25 cellular contexts compared by ENCODE assay signal in the genomic region with DNA sequence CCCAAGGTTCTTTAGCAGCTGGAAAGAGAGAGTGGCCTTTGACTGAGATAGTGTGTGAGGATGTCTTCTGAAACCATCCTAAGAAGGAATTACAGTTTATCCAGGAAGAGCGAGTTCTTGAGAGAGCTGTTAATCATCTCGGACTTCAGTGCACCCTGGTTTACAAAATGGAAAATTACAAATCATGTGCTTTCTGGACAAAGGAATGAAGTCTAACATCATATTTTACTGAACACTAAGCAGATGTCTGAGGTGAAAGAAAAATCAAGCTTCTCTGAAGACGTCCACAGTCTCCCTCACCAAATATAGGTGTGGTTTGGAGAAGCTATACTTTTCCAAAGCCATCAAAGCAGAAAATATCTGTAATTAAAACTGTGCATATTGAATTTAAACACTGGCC. TPM values are rescaled to one million over a fixed set of nuclear protein-coding genes. Genes with fewer than 3 reads are reported as not detected.
A peak's percentile ranks its signal among the peaks of the same experiment; 100 is the strongest.
DNase-seq lines count a peak whose midpoint lies in the region; ATAC-seq, FAIRE-seq and TF ChIP-seq lines count a peak whose summit lies in the region.
"Had no signal": no experiment of that assay in that cellular context is flagged by ENCODE, and none has a peak within 500 bp of the region (broad histone marks: within the 10 kb centered on the region; RNA-seq: fewer than 3 reads in every experiment).

No MANE protein-coding gene starts in this region.

- no peak for FAIRE-seq in GM19239 (lab: Jason Lieb, UNC)
- FAIRE-seq: A204.1, D721Med had no signal

- DNase-seq in amniotic epithelial cell (ENCODE audit: low read depth), result peak; percentile 72
- peak; percentile 18 for DNase-seq in hepatocyte (ENCODE audit: low spot score)
- DNase-seq in sigmoid colon, result no peak
- DNase-seq in uterus, result no peak
- no peak for DNase-seq in GM19239 (ENCODE audit: insufficient read length, low spot score)
- DNase-seq in nephron progenitor cell, result no peak
- DNase-seq: CD4-positive, CD25-positive, alpha-beta regulatory T cell; GOT3; MM.1S; NCI-H1048; NCI-H1417; NCI-H1694; NCI-H2081; NCI-H2227 treated with DMSO at 0.1 percent for 48 hours; SHP77 had no signal

- WGBS in hepatocyte (ENCODE audit: low lambda C conversion rate, missing lambda C conversion rate), result 84% methylated on average over 3 of the region's 3 CpGs
- 88 to 95% methylated on average over 3 of the region's 3 CpGs for WGBS in sigmoid colon, 2 donors

- ATAC-seq in GM19351 (IDR thresholded peaks at IDR 0.05; ENCODE audit: unreplicated experiment), result no peak
- ATAC-seq: Panc1 had no signal

- H3K4me1 Mint-ChIP-seq in nephron progenitor cell, result peaks cover 8% of the 10 kb centered on the region
- H3K4me1 Mint-ChIP-seq: CD4-positive, CD25-positive, alpha-beta regulatory T cell; IgD-negative memory B cell had no signal

- H3K4me3 ChIP-seq in hepatocyte (no peak overlapping the region), sigmoid colon (no peak overlapping the region), uterus (no peak overlapping the region)
- H3K4me3 ChIP-seq: BLaER1, HAP-1 had no signal

- intact Hi-C loops in sigmoid colon (cut with DNase I) (loop anchor here (2.0 to 5.0 kb wide), 2 partner anchors 43 to 76 kb away; partner anchors contain the start of gene SGMS2), uterus (cut with DNase I; ENCODE audit: low total_unique reads) (loop anchor here (5.0 kb wide), 1 partner anchor 138 kb away; no protein-coding TSS in a partner anchor)

- H3K36me3 Mint-ChIP-seq in nephron progenitor cell (ENCODE audit: low read depth), result peaks cover 8% of the 10 kb centered on the region
- H3K36me3 Mint-ChIP-seq: CD4-positive, CD25-positive, alpha-beta regulatory T cell; IgD-negative memory B cell had no signal

- H3K27me3 ChIP-seq in hepatocyte, result no peaks in the 10 kb centered on the region
- no peaks in the 10 kb centered on the region for H3K27me3 ChIP-seq in sigmoid colon
- no peaks in the 10 kb centered on the region for H3K27me3 ChIP-seq in uterus
- H3K27me3 ChIP-seq: BLaER1 had no signal

- H3K36me3 ChIP-seq in hepatocyte (replicated peaks; ENCODE audit: insufficient read depth, low read depth) (no peaks in the 10 kb centered on the region), sigmoid colon (no peaks in the 10 kb centered on the region), uterus (no peaks in the 10 kb centered on the region)
- H3K36me3 ChIP-seq: BLaER1, HAP-1 had no signal

- H3K4me2 ChIP-seq in hepatocyte, result no peak overlapping the region
- H3K4me2 ChIP-seq: BLaER1, KMS-11 had no signal

- H2AFZ ChIP-seq in hepatocyte, result no peak overlapping the region

- no peak overlapping the region for H3K27ac Mint-ChIP-seq in nephron progenitor cell
- H3K27ac Mint-ChIP-seq: CD4-positive, CD25-positive, alpha-beta regulatory T cell; IgD-negative memory B cell had no signal

- H3K27ac ChIP-seq in hepatocyte, result peak overlapping the region; percentile 45
- H3K27ac ChIP-seq in sigmoid colon, result peak overlapping the region; percentile 63 to 83 (median 74)
- peak overlapping the region; percentile 54 for H3K27ac ChIP-seq in uterus
- H3K27ac ChIP-seq: BLaER1, HL-60, KMS-11, RWPE1 had no signal

- H3K4me3 Mint-ChIP-seq in nephron progenitor cell, result no peak overlapping the region
- H3K4me3 Mint-ChIP-seq: CD4-positive, CD25-positive, alpha-beta regulatory T cell; IgD-negative memory B cell had no signal

- no peaks in the 10 kb centered on the region for H3K27me3 Mint-ChIP-seq in nephron progenitor cell (ENCODE audit: low read depth, poor library complexity)

- no peaks in the 10 kb centered on the region for H3K9me3 ChIP-seq in hepatocyte (ENCODE audit: low read depth)
- H3K9me3 ChIP-seq in sigmoid colon, result no peaks in the 10 kb centered on the region
- H3K9me3 ChIP-seq in uterus, result no peaks in the 10 kb centered on the region
- H3K9me3 ChIP-seq: BLaER1, HAP-1 had no signal

- H3K4me1 ChIP-seq in hepatocyte (ENCODE audit: insufficient read depth) (peaks cover 4% of the 10 kb centered on the region), sigmoid colon (peaks cover 0 to 73% (median 56%) of the 10 kb centered on the region in 4 donors), uterus (peaks cover 0 to 10% of the 10 kb centered on the region in 2 donors)
- H3K4me1 ChIP-seq: BLaER1 had no signal

- H3K79me2 ChIP-seq in hepatocyte, result no peaks in the 10 kb centered on the region

- TF ChIP-seq EP300 in sigmoid colon (IDR thresholded peaks at IDR 0.05), result peak; percentile 21 to 53 (median 29)

- H3K9me2 ChIP-seq in hepatocyte (replicated peaks; ENCODE audit: insufficient read depth), result no peaks in the 10 kb centered on the region

- no peak for TF ChIP-seq CTCF in hepatocyte (IDR thresholded peaks at IDR 0.05; ENCODE audit: poor library complexity)
- TF ChIP-seq CTCF in sigmoid colon (IDR thresholded peaks at IDR 0.05), result no peak
- no peak for TF ChIP-seq CTCF in uterus (IDR thresholded peaks at IDR 0.05)
- TF ChIP-seq CTCF in nephron progenitor cell (IDR thresholded peaks at IDR 0.05), result no peak

- H3K9me3 Mint-ChIP-seq in nephron progenitor cell, result peaks cover 7% of the 10 kb centered on the region

- H4K20me1 ChIP-seq in hepatocyte (ENCODE audit: insufficient read depth, poor library complexity, severe bottlenecking), result no peaks in the 10 kb centered on the region
- H4K20me1 ChIP-seq: BLaER1 had no signal

- TF ChIP-seq POLR2A in sigmoid colon (IDR thresholded peaks at IDR 0.05) (no peak), uterus (IDR thresholded peaks at IDR 0.05) (no peak)

RNA-seq across cellular contexts. Expression of gene CYP2U1, which starts 30.8 kb away (rescaled TPM):
- total RNA-seq in hepatocyte, result 9.7 and 11.3 TPM in 2 replicates
- polyA plus RNA-seq in hepatocyte, result 5.8 and 6.7 TPM in 2 replicates
- 10 to 100 TPM; 11.9 to 16.1 (median 15.2) TPM for total RNA-seq in sigmoid colon
- 1 to 10 TPM in 2 of 3 donors, under 1 TPM in 1; 0.69 to 3.0 (median 1.2) TPM for polyA plus RNA-seq in sigmoid colon
- 10 to 100 TPM; 14.7 to 32.0 (median 20.5) TPM for total RNA-seq in uterus

Comparison
In these comparisons a context has a peak if more than half of its experiments do, and no peak if none do; other contexts are left out.
1. DNase-seq: peak in amniotic epithelial cell (single experiment) and hepatocyte (single experiment); none in sigmoid colon (single experiment), uterus (0 of 2), GM19239 (single experiment) and nephron progenitor cell (single experiment).
2. Peak in every context shown above with its lines, with median percentiles within 50 percentile points of each other: H3K27ac ChIP-seq.